1 cellular context compared by ENCODE assay signal in genomic region chr1:51548986-51549619, GRCh38.
A peak's percentile ranks its signal among the peaks of the same experiment; 100 is the strongest.
TF ChIP-seq lines count a peak whose summit lies in the region.

No MANE protein-coding gene starts in this region.

TF ChIP-seq in endothelial cell of umbilical vein, 7 proteins besides CTCF, POLR2A, EP300 and RAD21:
- TF ChIP-seq, protein P1, sequence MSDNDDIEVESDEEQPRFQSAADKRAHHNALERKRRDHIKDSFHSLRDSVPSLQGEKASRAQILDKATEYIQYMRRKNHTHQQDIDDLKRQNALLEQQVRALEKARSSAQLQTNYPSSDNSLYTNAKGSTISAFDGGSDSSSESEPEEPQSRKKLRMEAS (IDR thresholded peaks at IDR 0.05; ENCODE audit: insufficient read depth, insufficient read length) = no peak
- TF ChIP-seq GATA2 (IDR thresholded peaks at IDR 0.05; ENCODE audit: insufficient read depth, insufficient read length, low read depth, low read length) (peak; percentile 32), POLR2AphosphoS5 (IDR thresholded peaks at IDR 0.05; ENCODE audit: insufficient read depth, low read depth, low read length) (peak; percentile 71), MYC (IDR thresholded peaks at IDR 0.05; ENCODE audit: low read depth, low read length) (no peak)
